Comparison of ENCODE assay signal across 8 cellular contexts in genomic region chr1:33295450-33296081, GRCh38. TPM values are rescaled to one million over a fixed set of nuclear protein-coding genes. Genes with fewer than 3 reads are reported as not detected.
A peak's percentile ranks its signal among the peaks of the same experiment; 100 is the strongest.
DNase-seq lines count a peak whose midpoint lies in the region; ATAC-seq and TF ChIP-seq lines count a peak whose summit lies in the region.

No MANE protein-coding gene starts in this region.

- H2AFZ ChIP-seq in PC-3 (ENCODE audit: low read length), result no peak overlapping the region
- no peak overlapping the region for H2AFZ ChIP-seq in fibroblast of lung (ENCODE audit: low read length)

- BruUV-seq in A673 (replicated peaks; lab: Mats Ljungman, UMichigan) (no TSS peak), PC-3 (replicated peaks; lab: Mats Ljungman, UMichigan) (no TSS peak)

- H3K4me1 ChIP-seq in A673 (ENCODE audit: insufficient read depth, low read length, poor library complexity, severe bottlenecking), result peaks cover 2% of the 10 kb centered on the region
- no peaks in the 10 kb centered on the region for H3K4me1 ChIP-seq in PC-3 (ENCODE audit: insufficient read depth, low read length)
- peaks cover 5% of the 10 kb centered on the region for H3K4me1 ChIP-seq in fibroblast of lung (ENCODE audit: control insufficient read depth, extremely low read depth, insufficient read depth, low read length)

- H3K79me2 ChIP-seq in PC-3 (ENCODE audit: low read length) (no peaks in the 10 kb centered on the region), fibroblast of lung (ENCODE audit: control insufficient read depth, insufficient read depth, low read length) (no peaks in the 10 kb centered on the region)

- POLR2A ChIA-PET in A673 (lab: Charles Lee; ENCODE audit: low non-redundant PET), result no interaction called here
- POLR2A ChIA-PET in PC-3 (lab: Charles Lee; ENCODE audit: unreplicated experiment), result interaction anchor here (0.6 kb wide), 2 partner anchors 164 to 193 kb away, joined by 3 to 6 read pairs; no protein-coding TSS in a partner anchor

- H3K27me3 ChIP-seq in A673 (replicated peaks; ENCODE audit: insufficient read depth, low read depth, low read length, poor library complexity), result no peaks in the 10 kb centered on the region
- H3K27me3 ChIP-seq in PC-3 (ENCODE audit: low read length), result no peaks in the 10 kb centered on the region
- H3K27me3 ChIP-seq in fibroblast of lung (ENCODE audit: control insufficient read depth, insufficient read depth, low read length), result no peaks in the 10 kb centered on the region

- peaks cover 34% of the 10 kb centered on the region for H3K36me3 Mint-ChIP-seq in activated T-cell treated with anti-CD3 and anti-CD28 coated beads, Interleukin-2, amount 50 U/mL, for 24 hours (ENCODE audit: low read depth)
- H3K36me3 Mint-ChIP-seq in nephron (ENCODE audit: low read depth), result peaks cover 78% of the 10 kb centered on the region

- H3K4me1 Mint-ChIP-seq in activated T-cell treated with anti-CD3 and anti-CD28 coated beads, Interleukin-2, amount 50 U/mL, for 24 hours (ENCODE audit: low read depth), result peaks cover 8% of the 10 kb centered on the region
- H3K4me1 Mint-ChIP-seq in nephron, result peaks cover 15% of the 10 kb centered on the region

- H3K9ac ChIP-seq in PC-3 (ENCODE audit: low read length), result no peak overlapping the region
- no peak overlapping the region for H3K9ac ChIP-seq in fibroblast of lung (ENCODE audit: insufficient read depth, low read length)

- TF ChIP-seq CTCF in A673 (conservative IDR thresholded peaks at IDR 0.05; ENCODE audit: low read depth, low read length) (peak; percentile 97), PC-3 (conservative IDR thresholded peaks at IDR 0.05; ENCODE audit: low read depth, low read length) (peak; percentile 98), fibroblast of lung (conservative IDR thresholded peaks at IDR 0.05 in 1 of 2, IDR thresholded peaks at IDR 0.05 in 1 of 2; ENCODE audit: low read depth in 1 of 2, low read length in 2 of 2) (peak; percentile 92 to 94), nephron (IDR thresholded peaks at IDR 0.05; ENCODE audit: unreplicated experiment in 3 of 3) (peak; percentile 95 to 97 (median 97))

- H3K9me2 ChIP-seq in PC-3 (replicated peaks; ENCODE audit: low read length), result no peaks in the 10 kb centered on the region

- no peak overlapping the region for H3K4me3 ChIP-seq in A673 (ENCODE audit: low read depth, low read length, poor library complexity, severe bottlenecking)
- H3K4me3 ChIP-seq in PC-3 (ENCODE audit: low read length), result no peak overlapping the region
- H3K4me3 ChIP-seq in fibroblast of lung (replicated peaks in 1 of 4; ENCODE audit: control extremely low read depth in 1 of 4, insufficient read depth in 1 of 4, low read depth in 3 of 4, low read length in 4 of 4), result no peak overlapping the region

- no peak overlapping the region for H3K4me2 ChIP-seq in PC-3 (ENCODE audit: low read length)
- H3K4me2 ChIP-seq in fibroblast of lung (ENCODE audit: extremely low read depth, insufficient read depth, low read length), result no peak overlapping the region

- H3K4me3 Mint-ChIP-seq in activated T-cell treated with anti-CD3 and anti-CD28 coated beads, Interleukin-2, amount 50 U/mL, for 24 hours, result no peak overlapping the region
- H3K4me3 Mint-ChIP-seq in nephron, result no peak overlapping the region

- H3K27ac ChIP-seq in A673 (ENCODE audit: low read depth, low read length, poor library complexity, severe bottlenecking) (no peak overlapping the region), PC-3 (ENCODE audit: low read length) (no peak overlapping the region), fibroblast of lung (ENCODE audit: insufficient read depth, low read length) (peak overlapping the region; percentile 19)

- no peaks in the 10 kb centered on the region for H4K20me1 ChIP-seq in PC-3 (ENCODE audit: low read length)
- H4K20me1 ChIP-seq in fibroblast of lung (ENCODE audit: control insufficient read depth, extremely low read depth, insufficient read depth, low read length), result no peaks in the 10 kb centered on the region

- H3K9me3 Mint-ChIP-seq in activated T-cell treated with anti-CD3 and anti-CD28 coated beads, Interleukin-2, amount 50 U/mL, for 24 hours, result no peaks in the 10 kb centered on the region
- no peaks in the 10 kb centered on the region for H3K9me3 Mint-ChIP-seq in nephron

- peaks cover 31% of the 10 kb centered on the region for H3K36me3 ChIP-seq in A673 (ENCODE audit: insufficient read depth, low read length, poor library complexity, severe bottlenecking)
- H3K36me3 ChIP-seq in PC-3 (ENCODE audit: low read depth, low read length), result no peaks in the 10 kb centered on the region; the same call in 1 of the 2 replicates
- H3K36me3 ChIP-seq in fibroblast of lung (ENCODE audit: control insufficient read depth, insufficient read depth, low read length), result peaks cover 4% of the 10 kb centered on the region

- DNase-seq in A673 (ENCODE audit: low spot score) (peak; percentile 91), HuH-7.5 (ENCODE audit: low spot score) (peak; percentile 87), PC-3 (peak; percentile 93), fibroblast of lung (ENCODE audit: low read depth in 2 of 2) (peak; percentile 55 to 75)
- peak; percentile 95 for DNase-seq in activated T-cell treated with anti-CD3 and anti-CD28 coated beads, Interleukin-2, amount 50 U/mL, for 24 hours
- peak; percentile 90 for DNase-seq in stimulated activated naive CD8-positive, alpha-beta T cell treated with anti-CD3 and anti-CD28 coated beads, Interleukin-15, Interleukin-2, amounts not matched to agents 100 U/mL and 50 U/mL, for 24 hours

- intact Hi-C loops in A673 (cut with micrococcal nuclease; ENCODE audit: unreplicated experiment) (loop anchor here (1.0 to 2.0 kb wide), 3 partner anchors 69 to 317 kb away; no protein-coding TSS in a partner anchor), PC-3 (cut with micrococcal nuclease) (loop anchor here (1.0 to 2.0 kb wide), 3 partner anchors 72 to 183 kb away; no protein-coding TSS in a partner anchor)

- peak; percentile 42 for ATAC-seq in GM18870 (IDR thresholded peaks at IDR 0.05; ENCODE audit: unreplicated experiment)
- ATAC-seq in PC-3, result peak; percentile 87
- peak; percentile 88 for ATAC-seq in stimulated activated naive CD8-positive, alpha-beta T cell treated with anti-CD3 and anti-CD28 coated beads, Interleukin-15, Interleukin-2, amounts not matched to agents 100 U/mL and 50 U/mL, for 24 hours

- CTCF ChIA-PET in A673 (lab: Charles Lee) (interaction anchor here (0.6 to 2.5 kb wide), 14 partner anchors 18 to 1050 kb away, joined by 3 to 34 read pairs (median 6); partner anchors contain the start of genes TRIM62 and ZSCAN20), PC-3 (lab: Charles Lee) (interaction anchor here (0.5 to 1.4 kb wide), 14 partner anchors 17 to 1460 kb away, joined by 3 to 21 read pairs (median 4); no protein-coding TSS in a partner anchor)

- no peaks in the 10 kb centered on the region for H3K9me3 ChIP-seq in A673 (ENCODE audit: low read depth, low read length, poor library complexity, severe bottlenecking)
- H3K9me3 ChIP-seq in PC-3 (ENCODE audit: low read length), result no peaks in the 10 kb centered on the region
- no peaks in the 10 kb centered on the region for H3K9me3 ChIP-seq in fibroblast of lung (ENCODE audit: control insufficient read depth, insufficient read depth, low read depth, low read length)

- H3F3A ChIP-seq in PC-3 (ENCODE audit: low read length, unreplicated experiment), result no peaks in the 10 kb centered on the region

- peak overlapping the region; percentile 71 for H3K27ac Mint-ChIP-seq in activated T-cell treated with anti-CD3 and anti-CD28 coated beads, Interleukin-2, amount 50 U/mL, for 24 hours
- H3K27ac Mint-ChIP-seq in nephron, result no peak overlapping the region

- no peaks in the 10 kb centered on the region for H3K27me3 Mint-ChIP-seq in activated T-cell treated with anti-CD3 and anti-CD28 coated beads, Interleukin-2, amount 50 U/mL, for 24 hours
- H3K27me3 Mint-ChIP-seq in nephron (ENCODE audit: low read depth), result no peaks in the 10 kb centered on the region

RNA-seq across cellular contexts. Expression of gene A3GALT2, which starts 25.3 kb away (rescaled TPM):
- 0.39 TPM in 1 of 2 replicates, not detected in the other for total RNA-seq in A673 (2021)
- total RNA-seq in PC-3 (2014; rRNA removed), result 0.58 TPM in 1 of 2 replicates, not detected in the other
- not detected in 2 replicates for total RNA-seq in fibroblast of lung
- polyA plus RNA-seq in fibroblast of lung, result not detected in 2 replicates
- not detected in 2 replicates for polyA plus RNA-seq in fibroblast of lung (2012)
- not detected in 2 replicates for polyA minus RNA-seq in fibroblast of lung (ENCODE audit: low replicate concordance)

RNA-seq across cellular contexts. Expression of gene ZNF362, which starts 39.3 kb away (rescaled TPM):
- total RNA-seq in A673 (2021) (40.1 and 55.7 TPM in 2 replicates), PC-3 (2014; rRNA removed) (10.8 and 17.0 TPM in 2 replicates), fibroblast of lung (3.1 and 3.8 TPM in 2 replicates)
- 5.0 and 5.7 TPM in 2 replicates for polyA plus RNA-seq in fibroblast of lung
- polyA plus RNA-seq in fibroblast of lung (2012), result 13.6 and 14.8 TPM in 2 replicates
- 28.8 and 32.5 TPM in 2 replicates for polyA minus RNA-seq in fibroblast of lung (ENCODE audit: low replicate concordance)
